33 cellular contexts compared by ENCODE assay signal in genomic region chr11:59365621-59366020, GRCh38. TPM values are rescaled to one million over a fixed set of nuclear protein-coding genes. Genes with fewer than 3 reads are reported as not detected.
"Had no signal": no experiment of that assay in that cellular context is flagged by ENCODE, and none has a peak within 500 bp of the region (broad histone marks: within the 10 kb centered on the region; RNA-seq: fewer than 3 reads in every experiment).

No MANE protein-coding gene starts in this region.

- H3K27me3 ChIP-seq: neural progenitor cell, ovary, spleen, suprapubic skin, testis, tibial artery, transverse colon, upper lobe of right lung, uterus had no signal

- H3K36me3 ChIP-seq: neural progenitor cell, ovary, spleen, suprapubic skin, tibial artery, transverse colon, upper lobe of right lung, uterus had no signal

- H3K27ac ChIP-seq: neural progenitor cell, ovary, parathyroid adenoma, psoas muscle, skin epidermis, spleen, suprapubic skin, testis, tibial artery, transverse colon, upper lobe of right lung, uterus had no signal

- H2AFZ ChIP-seq: neural progenitor cell, parathyroid adenoma had no signal

- H3K9ac ChIP-seq: neural progenitor cell, parathyroid adenoma had no signal

- H3K4me1 ChIP-seq: neural progenitor cell, parathyroid adenoma, psoas muscle, suprapubic skin, testis, tibial artery, transverse colon, upper lobe of right lung, uterus had no signal

- H3K9me3 ChIP-seq: ovary, psoas muscle, suprapubic skin, testis, upper lobe of right lung, uterus had no signal

- H3K4me2 ChIP-seq: neural progenitor cell, smooth muscle cell had no signal

- H3K4me3 ChIP-seq: neural progenitor cell, ovary, psoas muscle, skin epidermis, smooth muscle cell, spleen, suprapubic skin, testis, tibial artery, transverse colon, upper lobe of right lung, uterus had no signal

- ATAC-seq: natural killer cell; psoas muscle; right cardiac atrium; sciatic nerve; stimulated activated memory B cell treated with anti-CD40 and anti-IgM and Interleukin-4, amounts not matched to agents 10 μg/mL and 1 μg/mL and 100 μg/mL, for 72 hours; stimulated activated naive CD8-positive, alpha-beta T cell treated with anti-CD3 and anti-CD28 coated beads, Interleukin-15, amount 100 ng/mL, for 72 hours; stimulated activated naive CD8-positive, alpha-beta T cell treated with anti-CD3 and anti-CD28 coated beads, Interleukin-15, Interleukin-2, amounts not matched to agents 100 U/mL and 50 U/mL, for 24 hours; upper lobe of right lung had no signal

- H3K79me2 ChIP-seq: parathyroid adenoma had no signal

- DNase-seq: natural killer cell; occipital lobe; ovary; posterior cingulate gyrus; psoas muscle; right cardiac atrium; spleen; stimulated activated CD4-positive, alpha-beta T cell treated with anti-CD3 and anti-CD28 coated beads, Interleukin-12 subunit alpha, Interleukin-12 subunit beta, amount 100 ng/mL, for 4 hours; stimulated activated CD4-positive, alpha-beta T cell treated with anti-CD3 and anti-CD28 coated beads, Interleukin-1b, Interleukin-23, amount 100 ng/mL, for 48 hours; stimulated activated CD4-positive, alpha-beta T cell treated with anti-CD3 and anti-CD28 coated beads, Interleukin-4, amount 100 ng/mL, for 1 hour; stimulated activated CD4-positive, alpha-beta T cell treated with anti-CD3 and anti-CD28 coated beads, Interleukin-4, amount 100 ng/mL, for 4 hours; stimulated activated CD8-positive, alpha-beta memory T cell treated with anti-CD3 and anti-CD28 coated beads, Interleukin-4, amount 100 ng/mL, for 48 hours; stimulated activated naive CD4-positive, alpha-beta T cell; stimulated activated naive CD8-positive, alpha-beta T cell treated with anti-CD3 and anti-CD28 coated beads, Interleukin-15, amount 100 ng/mL, for 72 hours; stimulated activated naive CD8-positive, alpha-beta T cell treated with anti-CD3 and anti-CD28 coated beads, Interleukin-15, Interleukin-2, amounts not matched to agents 100 U/mL and 50 U/mL, for 24 hours; substantia nigra; testis; tibial artery; transverse colon; upper lobe of right lung; uterus had no signal

RNA-seq across cellular contexts. Expression of gene OR5AN1, which starts 6.9 kb away (rescaled TPM):
- total RNA-seq: natural killer cell, occipital lobe, osteoblast, ovary, progenitor cell of endocrine pancreas, psoas muscle, renal cortical epithelial cell, right cardiac atrium, sciatic nerve, smooth muscle cell, suprapubic skin, transverse colon, upper lobe of right lung, urinary bladder, uterus had no signal
- polyA plus RNA-seq: neural cell, ovary, psoas muscle, right cardiac atrium, smooth muscle cell, urinary bladder had no signal
